Comparison of ENCODE assay signal across 12 cellular contexts in the genomic region with DNA sequence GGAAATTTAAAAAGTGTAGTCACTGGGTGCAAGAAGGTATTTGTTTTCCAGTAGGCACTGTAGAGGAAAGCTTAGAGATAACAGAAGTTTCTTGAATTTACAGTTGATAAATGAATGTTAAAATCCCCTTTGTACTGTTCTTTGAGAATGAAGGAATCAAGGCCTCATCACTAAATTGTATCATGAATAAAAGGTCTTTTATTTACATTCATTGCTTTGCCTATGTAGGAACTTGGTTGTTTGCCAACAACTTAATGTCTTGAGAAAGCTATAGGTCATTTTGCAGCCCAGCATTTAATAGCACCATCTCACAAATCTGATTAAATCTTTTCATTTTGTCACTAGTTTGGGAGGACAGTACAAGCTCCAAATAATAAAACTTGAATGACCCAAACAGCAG.
DNase-seq lines count a peak whose midpoint lies in the region; TF ChIP-seq lines count a peak whose summit lies in the region.
"Had no signal": no experiment of that assay in that cellular context is flagged by ENCODE, and none has a peak within 500 bp of the region (broad histone marks: within the 10 kb centered on the region; RNA-seq: fewer than 3 reads in every experiment).

No MANE protein-coding gene starts in this region.

- no peak overlapping the region for H3K4me3 Mint-ChIP-seq in nephron
- H3K4me3 Mint-ChIP-seq: CD14-positive monocyte; CD8-positive, alpha-beta T cell; GM23338 had no signal

- DNase-seq in DMS 273 (lab: John Stamatoyannopoulos, UW; ENCODE audit: unreplicated experiment) (peak; percentile 19), DMS 273 treated with DMSO at 0.1 percent for 48 hours (lab: John Stamatoyannopoulos, UW) (no peak), COLO829 (ENCODE audit: low spot score) (peak; percentile 50), SK-MEL-5 (ENCODE audit: low read depth, low spot score) (peak; percentile 50), DMS79 (lab: John Stamatoyannopoulos, UW) (no peak), NCI-H2107 treated with DMSO at 0.1 percent for 48 hours (lab: John Stamatoyannopoulos, UW; ENCODE audit: unreplicated experiment) (no peak)
- DNase-seq: Caco-2; CD8-positive, alpha-beta T cell; H7 had no signal

- H3K36me3 Mint-ChIP-seq in nephron (ENCODE audit: low read depth), result no peaks in the 10 kb centered on the region
- H3K36me3 Mint-ChIP-seq: CD14-positive monocyte had no signal

- in situ Hi-C loops in SK-MEL-5 (cut with HindIII; ENCODE audit: low pct_unique_long_range_greater_than_20kb, low sequenced_read_pairs), result no loop called here

- peaks cover 10% of the 10 kb centered on the region for H3K4me1 Mint-ChIP-seq in nephron
- H3K4me1 Mint-ChIP-seq: GM23338 had no signal

- no peak for TF ChIP-seq CTCF in nephron (IDR thresholded peaks at IDR 0.05; ENCODE audit: unreplicated experiment in 3 of 3)

- peak overlapping the region in 2 of 3 experiments; percentile 22 to 51 for H3K27ac Mint-ChIP-seq in nephron
- H3K27ac Mint-ChIP-seq: CD8-positive, alpha-beta T cell; GM23338 had no signal

- no peaks in the 10 kb centered on the region for H3K9me3 Mint-ChIP-seq in nephron
- H3K9me3 Mint-ChIP-seq: CD14-positive monocyte; CD8-positive, alpha-beta T cell; GM23338 had no signal

- no peaks in the 10 kb centered on the region for H3K27me3 Mint-ChIP-seq in nephron (ENCODE audit: low read depth)

Comparison
In these comparisons a context has a peak if more than half of its experiments do, and no peak if none do; other contexts are left out.
1. DNase-seq: peak in DMS 273 (single experiment), COLO829 (single experiment) and SK-MEL-5 (single experiment); none in DMS 273 treated with DMSO at 0.1 percent for 48 hours (single experiment), DMS79 (single experiment) and NCI-H2107 treated with DMSO at 0.1 percent for 48 hours (single experiment).